ENCODE assay signal across 9 cellular contexts in genomic region chr6:29736563-29736962, GRCh38. TPM values are rescaled to one million over a fixed set of nuclear protein-coding genes. Genes with fewer than 3 reads are reported as not detected.
"Had no signal": no experiment of that assay in that cellular context is flagged by ENCODE, and none has a peak within 500 bp of the region (broad histone marks: within the 10 kb centered on the region; RNA-seq: fewer than 3 reads in every experiment).

No MANE protein-coding gene starts in this region.

- H3K9me3 Mint-ChIP-seq: HFFc6 had no signal

- H3K4me3 Mint-ChIP-seq: HFFc6 had no signal

- DNase-seq: GOT3, H7, HFFc6, IMR-90 had no signal

- H3K36me3 ChIP-seq: HAP-1 had no signal

- H3K27ac ChIP-seq: GM23248 had no signal

- H3K27ac Mint-ChIP-seq: HFFc6 had no signal

- H3K9me3 ChIP-seq: HAP-1 had no signal

- ATAC-seq: HCT116 had no signal

- H3K4me1 ChIP-seq: HAP-1 had no signal

- H3K4me3 ChIP-seq: GM23248, HAP-1 had no signal

RNA-seq across cellular contexts. Expression of gene HLA-F, which starts 13.3 kb away (rescaled TPM):
- total RNA-seq: IMR-90 had no signal
- polyA plus RNA-seq: IMR-90 had no signal

RNA-seq across cellular contexts. Expression of gene ZFP57, which starts 55.6 kb away (rescaled TPM):
- total RNA-seq: GM23248, H4, HFFc6, HT-29, IMR-90 had no signal
- polyA plus RNA-seq: GM23248, IMR-90 had no signal
